In the genomic region with DNA sequence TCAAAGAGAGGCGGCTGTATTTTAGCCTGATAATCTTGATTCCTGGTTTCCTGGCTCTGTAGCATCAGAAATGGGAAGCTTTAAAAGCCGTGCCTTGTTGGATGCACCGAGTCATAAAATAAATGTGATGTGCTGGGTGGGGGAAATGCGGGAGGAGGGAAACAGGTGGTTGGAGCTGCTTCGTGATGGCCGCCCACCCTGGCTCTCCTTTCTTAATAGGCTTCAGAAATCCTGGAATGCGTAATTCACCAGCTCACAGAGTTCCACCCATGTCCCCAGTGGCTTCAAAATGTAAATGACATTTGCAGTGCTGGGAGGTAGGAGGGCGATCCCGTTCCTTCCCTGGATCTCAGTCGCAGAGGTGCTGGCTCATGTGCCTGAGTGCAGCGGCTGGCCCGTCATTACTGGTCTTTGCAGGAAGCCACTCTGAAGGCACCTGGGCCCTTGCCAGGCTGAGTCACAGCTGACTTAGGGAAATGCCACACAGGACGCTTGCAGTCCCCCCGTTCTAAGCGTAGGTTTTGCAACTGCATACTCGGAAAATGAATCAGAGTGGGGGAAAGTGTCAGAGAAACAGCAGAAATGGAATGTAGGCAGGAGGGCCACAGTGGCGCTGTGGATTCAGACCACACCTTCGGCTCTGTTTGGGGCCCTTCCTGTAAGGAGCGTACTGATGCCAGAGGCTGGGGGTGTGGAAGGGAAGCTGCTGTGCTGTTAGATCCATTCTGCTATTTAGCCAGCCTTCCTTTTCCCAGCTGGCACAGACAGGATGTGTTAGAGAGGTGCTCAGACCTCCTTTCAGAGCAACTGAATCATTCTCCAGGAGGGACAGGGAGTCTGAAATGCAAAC, we compare ENCODE assay signal across 8 cellular contexts. TPM values are rescaled to one million over a fixed set of nuclear protein-coding genes. Genes with fewer than 3 reads are reported as not detected.
DNase-seq lines count a peak whose midpoint lies in the region; ATAC-seq and TF ChIP-seq lines count a peak whose summit lies in the region.

No MANE protein-coding gene starts in this region.

- POLR2A ChIA-PET in Caco-2 (lab: Charles Lee): interaction anchor here (0.6 kb wide), 1 partner anchor 563 kb away, joined by 3 read pairs; no protein-coding TSS in a partner anchor

- TF ChIP-seq CTCF in Caco-2 (IDR thresholded peaks at IDR 0.05; ENCODE audit: insufficient read depth in 1 of 2, low read depth in 1 of 2, low read length in 1 of 2, severe bottlenecking in 1 of 2, unreplicated experiment in 1 of 2) (no peak), left ventricle myocardium inferior (IDR thresholded peaks at IDR 0.05; ENCODE audit: borderline replicate concordance) (peak; percentile 14)

- no peaks in the 10 kb centered on the region for H3K27me3 ChIP-seq in Caco-2 (replicated peaks; ENCODE audit: control insufficient read depth, insufficient read depth, low read length)
- no peaks in the 10 kb centered on the region for H3K27me3 ChIP-seq in left ventricle myocardium inferior (ENCODE audit: low read depth)

- peak overlapping the region; percentile 77 for H3K27ac ChIP-seq in KOPT-K1 (ENCODE audit: low read depth, low read length, poor library complexity, severe bottlenecking)
- H3K27ac ChIP-seq in adipose tissue (ENCODE audit: low read depth, low read length): peak overlapping the region; percentile 46
- peak overlapping the region; percentile 46 for H3K27ac ChIP-seq in left ventricle myocardium inferior (replicated peaks)

- peak overlapping the region; percentile 46 for H3K4me3 Mint-ChIP-seq in Caco-2 (ENCODE audit: unreplicated experiment)

- CTCF ChIA-PET in Caco-2 (lab: Charles Lee): no interaction called here

- DNase-seq in Caco-2 (peak; percentile 56 to 73), SKM-1 treated with dmso at 0.1 percent for 144 hours (lab: John Stamatoyannopoulos, UW; ENCODE audit: unreplicated experiment) (peak; percentile 66), left ventricle myocardium inferior (peak; percentile 92), sciatic nerve (ENCODE audit: low spot score) (peak; percentile 93), NCI-H2171 treated with DMSO at 0.1 percent for 48 hours (lab: John Stamatoyannopoulos, UW) (no peak)

- no peaks in the 10 kb centered on the region for H3K9me3 Mint-ChIP-seq in Caco-2 (ENCODE audit: unreplicated experiment)

- no peaks in the 10 kb centered on the region for H3K36me3 Mint-ChIP-seq in Caco-2 (ENCODE audit: insufficient read depth, unreplicated experiment)

- no TSS peak for BruUV-seq in Caco-2 (replicated peaks; lab: Mats Ljungman, UMichigan)

- H3K27me3 Mint-ChIP-seq in Caco-2 (ENCODE audit: insufficient read depth, unreplicated experiment): no peaks in the 10 kb centered on the region

- H3K36me3 ChIP-seq in Caco-2 (ENCODE audit: control insufficient read depth, insufficient read depth, low read length) (no peaks in the 10 kb centered on the region), KOPT-K1 (ENCODE audit: insufficient read depth, low read length) (peaks cover 36% of the 10 kb centered on the region), left ventricle myocardium inferior (no peaks in the 10 kb centered on the region)

- ATAC-seq in GM21423 (IDR thresholded peaks at IDR 0.05; ENCODE audit: unreplicated experiment) (peak; percentile 50), sciatic nerve (peak; percentile 92)

- 12 to 15% (median 14%) methylated on average over 19 of the region's 19 CpGs for WGBS in adipose tissue, 3 donors

- H3K4me1 ChIP-seq in Caco-2: peaks cover 35% of the 10 kb centered on the region
- peaks cover 50% of the 10 kb centered on the region for H3K4me1 ChIP-seq in left ventricle myocardium inferior

- H3K27ac Mint-ChIP-seq in Caco-2 (ENCODE audit: unreplicated experiment): peak overlapping the region; percentile 74

- H3K4me3 ChIP-seq in Caco-2 (ENCODE audit: low read depth, low read length): no peak overlapping the region
- peak overlapping the region; percentile 40 for H3K4me3 ChIP-seq in left ventricle myocardium inferior

- peaks cover 22% of the 10 kb centered on the region for H3K4me1 Mint-ChIP-seq in Caco-2 (ENCODE audit: low read depth, unreplicated experiment)

- intact Hi-C loops in Caco-2 (cut with micrococcal nuclease; ENCODE audit: unreplicated experiment) (loop anchor here (2.0 kb wide), 2 partner anchors 36 to 54 kb away; no protein-coding TSS in a partner anchor), left ventricle myocardium inferior (cut with micrococcal nuclease) (no loop called here), sciatic nerve (cut with DNase I) (no loop called here)

- H3K9me3 ChIP-seq in Caco-2 (no peaks in the 10 kb centered on the region), KOPT-K1 (ENCODE audit: insufficient read depth, low read length, poor library complexity, severe bottlenecking) (no peaks in the 10 kb centered on the region), left ventricle myocardium inferior (replicated peaks) (no peaks in the 10 kb centered on the region)

RNA-seq across cellular contexts. Expression of a gene that starts 37.6 kb away (rescaled TPM):
- total RNA-seq in Caco-2 (2022): 54.3 and 62.2 TPM in 2 replicates
- polyA plus RNA-seq in adipose tissue: 10 to 100 TPM; 29.1 to 64.5 (median 37.8) TPM
- total RNA-seq in left ventricle myocardium inferior: 28.3 TPM
- total RNA-seq in sciatic nerve: 67.3 TPM
